ENCODE assay signal across 9 cellular contexts in the genomic region with DNA sequence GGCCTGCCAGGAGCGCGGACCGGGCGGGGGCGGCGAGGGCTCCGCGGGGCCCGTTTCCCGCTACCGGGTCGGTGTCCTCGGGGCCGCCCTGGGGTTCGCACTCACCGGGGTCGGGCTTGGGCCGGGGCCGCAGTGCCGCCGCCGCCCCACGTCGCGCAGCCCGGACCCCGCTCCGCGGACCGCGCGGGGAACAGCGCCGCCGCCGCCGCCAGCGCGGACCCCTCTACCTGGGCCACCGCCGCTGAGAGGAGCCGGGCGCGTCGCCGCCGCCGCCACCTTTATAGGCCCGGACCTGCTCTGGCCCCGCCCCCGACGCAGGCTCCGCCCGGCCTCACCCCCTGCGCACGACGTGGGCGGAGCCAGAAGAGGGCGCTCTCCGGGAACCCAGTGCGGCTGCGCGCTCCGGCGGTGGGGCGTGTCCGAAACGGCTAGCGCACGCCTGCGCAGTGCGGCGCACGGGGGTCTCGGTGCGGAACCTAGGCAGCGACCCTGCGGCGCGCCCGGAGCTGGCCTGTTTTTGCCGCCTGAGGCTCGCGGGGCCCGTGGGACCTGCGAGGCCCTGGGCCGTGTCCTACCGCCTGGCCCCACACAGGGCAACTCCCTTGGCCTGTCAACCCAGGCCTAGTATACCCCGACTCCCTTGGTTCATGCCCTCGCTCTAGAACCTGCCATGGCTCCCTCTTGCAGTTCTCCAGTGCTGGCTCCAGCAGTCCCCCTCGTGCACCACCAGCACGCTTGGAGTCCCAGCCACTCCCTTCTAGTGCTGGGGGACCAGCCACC. TPM values are rescaled to one million over a fixed set of nuclear protein-coding genes. Genes with fewer than 3 reads are reported as not detected.
DNase-seq lines count a peak whose midpoint lies in the region; ATAC-seq, FAIRE-seq and TF ChIP-seq lines count a peak whose summit lies in the region.
"Had no signal": no experiment of that assay in that cellular context is flagged by ENCODE, and none has a peak within 500 bp of the region (broad histone marks: within the 10 kb centered on the region; RNA-seq: fewer than 3 reads in every experiment).

A gene (minus strand): TSS at position 254 of the 780 bp plus-strand sequence. CDS start 393 bp downstream, outside the sequence.

- peak; percentile 95 to 98 for TF ChIP-seq POLR2A in HepG2 (IDR thresholded peaks at IDR 0.05; ENCODE audit: insufficient read depth in 1 of 2, low read depth in 2 of 2, low read length in 2 of 2)

- in situ Hi-C loops in HepG2 (cut with HindIII; ENCODE audit: extremely low pct_ligation_motif_present, low pct_unique_long_range_greater_than_20kb): no loop called here

- no TSS peak for BruUV-seq in HepG2 (replicated peaks; lab: Mats Ljungman, UMichigan)

- H3K27me3 ChIP-seq in HepG2 (ENCODE audit: control insufficient read depth in 1 of 2, insufficient read depth in 2 of 2, low read length in 2 of 2): no peaks in the 10 kb centered on the region

- WGBS in HepG2 (ENCODE audit: low lambda C conversion rate): 5% methylated on average over 4 of the region's 92 CpGs

- CTCF ChIA-PET in HepG2 (lab: Yijun Ruan, JAX; ENCODE audit: low intra/inter-chr PET ratio, low total read pairs): no interaction called here

- POLR2A ChIA-PET in HepG2 (lab: Yijun Ruan, JAX): interaction anchor here (0.6 to 2.5 kb wide), 15 partner anchors 8 to 291 kb away, joined by 3 to 40 read pairs (median 4); a partner anchor contains a TSS

- peaks cover 2 to 9% of the 10 kb centered on the region in 2 experiments; a peak in 3 of 5 replicates for H3K36me3 ChIP-seq in HepG2 (replicated peaks in 1 of 2; ENCODE audit: control insufficient read depth in 1 of 2, insufficient read depth in 2 of 2, low read length in 2 of 2)

- ATAC-seq in GM19025 (IDR thresholded peaks at IDR 0.05; ENCODE audit: low read depth, unreplicated experiment) (peak; percentile 51), HG03342 (IDR thresholded peaks at IDR 0.05; ENCODE audit: unreplicated experiment) (peak; percentile 56), HepG2 (peak; percentile 47)

- peaks cover 34% of the 10 kb centered on the region for H3K79me2 ChIP-seq in HepG2 (ENCODE audit: insufficient read depth, low read length)

- DNase-seq in AML-193 (lab: John Stamatoyannopoulos, UW): peak; percentile 63 to 74
- DNase-seq in NCI-H526 treated with DMSO at 0.1 percent for 48 hours (lab: John Stamatoyannopoulos, UW): peak; percentile 41
- peak; percentile 95 for DNase-seq in activated CD4-positive, alpha-beta T cell treated with anti-CD3 and anti-CD28 coated beads, Interleukin-2, amount 50 U/mL, for 1 hour
- peak; percentile 80 for DNase-seq in dedifferentiated amniotic fluid mesenchymal stem cell (ENCODE audit: extremely low spot score)
- DNase-seq in HepG2 (ENCODE audit: low spot score): peak; percentile 64
- DNase-seq in stimulated activated CD4-positive, alpha-beta T cell treated with anti-CD3 and anti-CD28 coated beads, Interleukin-4, amount 100 ng/mL, for 1 hour: peak; percentile 96

- H2AFZ ChIP-seq in HepG2 (ENCODE audit: low read length): no peak within 1 kb of the TSS

- intact Hi-C loops in HepG2 (cut with micrococcal nuclease; ENCODE audit: unreplicated experiment): no loop called here

- peak; percentile 39 for FAIRE-seq in HepG2 (lab: Jason Lieb, UNC)
- FAIRE-seq: colon had no signal

- TF ChIP-seq EP300 in HepG2 (IDR thresholded peaks at IDR 0.05; ENCODE audit: low read depth in 2 of 2, low read length in 2 of 2) (no peak), HepG2 (CRISPR knock-in tag; IDR thresholded peaks at IDR 0.05; ENCODE audit: borderline replicate concordance) (no peak)

- TF ChIP-seq CTCF in HepG2 (CRISPR knock-in tag; IDR thresholded peaks at IDR 0.05): peak; percentile 88

- H3K9ac ChIP-seq in HepG2 (ENCODE audit: insufficient read depth, low read depth, low read length): peak within 1 kb of the TSS; percentile 86

- peak within 1 kb of the TSS; percentile 63 for H3K27ac ChIP-seq in HepG2 (ENCODE audit: extremely low read length, insufficient read depth, low read length)

- peaks cover 39% of the 10 kb centered on the region for H4K20me1 ChIP-seq in HepG2 (ENCODE audit: insufficient read depth, low read length)

- peaks cover 79% of the 10 kb centered on the region for H3K4me1 ChIP-seq in HepG2 (ENCODE audit: insufficient read depth, low read length)

- H3K4me3 ChIP-seq in HepG2 (replicated peaks in 1 of 3; ENCODE audit: insufficient read depth in 1 of 3, low read depth in 2 of 3, low read length in 3 of 3): peak within 1 kb of the TSS; percentile 92 to 94 (median 93)

- H3K4me2 ChIP-seq in HepG2 (ENCODE audit: low read depth, low read length): peak within 1 kb of the TSS; percentile 96

- no peaks in the 10 kb centered on the region for H3K9me3 ChIP-seq in HepG2 (ENCODE audit: low read length)

- peak; percentile 71 for TF ChIP-seq RAD21 in HepG2 (CRISPR knock-in tag; IDR thresholded peaks at IDR 0.05)

TF ChIP-seq in HepG2, 621 proteins besides CTCF, POLR2A, EP300 and RAD21 (continues in another document):
- TF ChIP-seq ZBTB38 (CRISPR knock-in tag; IDR thresholded peaks at IDR 0.05) (0 out of 2 replicates have a peak, but pooled peaks have one; percentile 23), ZNF256 (CRISPR knock-in tag; conservative IDR thresholded peaks at IDR 0.05) (0 out of 2 replicates have a peak, but pooled peaks have one; percentile 25), ZNF563 (CRISPR knock-in tag; IDR thresholded peaks at IDR 0.05) (peak; percentile 80), RELA (CRISPR knock-in tag; IDR thresholded peaks at IDR 0.05) (no peak), ZNF891 (CRISPR knock-in tag; IDR thresholded peaks at IDR 0.05) (peak; percentile 84; the same call in 1 of the 2 replicates), U2AF1 (optimal IDR thresholded peaks at IDR 0.05; ENCODE audit: low read depth, low read length) (peak; percentile 63), KLF9 (CRISPR knock-in tag; IDR thresholded peaks at IDR 0.05; ENCODE audit: low read depth) (peak; percentile 50; the same call in 1 of the 2 replicates), ISL2 (CRISPR knock-in tag; IDR thresholded peaks at IDR 0.05) (no peak), ZNF34 (CRISPR knock-in tag; IDR thresholded peaks at IDR 0.05; ENCODE audit: borderline replicate concordance) (0 out of 2 replicates have a peak, but pooled peaks have one; percentile 28), MEF2D (CRISPR knock-in tag; IDR thresholded peaks at IDR 0.05) (0 out of 2 replicates have a peak, but pooled peaks have one; percentile 32), ZNF441 (CRISPR knock-in tag; IDR thresholded peaks at IDR 0.05; ENCODE audit: borderline replicate concordance) (peak; percentile 68), ZNF562 (CRISPR knock-in tag; IDR thresholded peaks at IDR 0.05; ENCODE audit: borderline replicate concordance) (no peak), ZNF878 (CRISPR knock-in tag; IDR thresholded peaks at IDR 0.05) (no peak), ZFP82 (CRISPR knock-in tag; IDR thresholded peaks at IDR 0.05; ENCODE audit: borderline replicate concordance) (peak; percentile 86)
- TF ChIP-seq, protein P1, sequence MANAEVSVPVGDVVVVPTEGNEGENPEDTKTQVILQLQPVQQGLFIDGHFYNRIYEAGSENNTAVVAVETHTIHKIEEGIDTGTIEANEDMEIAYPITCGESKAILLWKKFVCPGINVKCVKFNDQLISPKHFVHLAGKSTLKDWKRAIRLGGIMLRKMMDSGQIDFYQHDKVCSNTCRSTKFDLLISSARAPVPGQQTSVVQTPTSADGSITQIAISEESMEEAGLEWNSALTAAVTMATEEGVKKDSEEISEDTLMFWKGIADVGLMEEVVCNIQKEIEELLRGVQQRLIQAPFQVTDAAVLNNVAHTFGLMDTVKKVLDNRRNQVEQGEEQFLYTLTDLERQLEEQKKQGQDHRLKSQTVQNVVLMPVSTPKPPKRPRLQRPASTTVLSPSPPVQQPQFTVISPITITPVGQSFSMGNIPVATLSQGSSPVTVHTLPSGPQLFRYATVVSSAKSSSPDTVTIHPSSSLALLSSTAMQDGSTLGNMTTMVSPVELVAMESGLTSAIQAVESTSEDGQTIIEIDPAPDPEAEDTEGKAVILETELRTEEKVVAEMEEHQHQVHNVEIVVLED (CRISPR knock-in tag; IDR thresholded peaks at IDR 0.05; ENCODE audit: borderline replicate concordance): peak; percentile 84
- TF ChIP-seq, protein P2, sequence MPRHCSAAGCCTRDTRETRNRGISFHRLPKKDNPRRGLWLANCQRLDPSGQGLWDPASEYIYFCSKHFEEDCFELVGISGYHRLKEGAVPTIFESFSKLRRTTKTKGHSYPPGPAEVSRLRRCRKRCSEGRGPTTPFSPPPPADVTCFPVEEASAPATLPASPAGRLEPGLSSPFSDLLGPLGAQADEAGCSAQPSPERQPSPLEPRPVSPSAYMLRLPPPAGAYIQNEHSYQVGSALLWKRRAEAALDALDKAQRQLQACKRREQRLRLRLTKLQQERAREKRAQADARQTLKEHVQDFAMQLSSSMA (CRISPR knock-in tag; IDR thresholded peaks at IDR 0.05): 0 out of 2 replicates have a peak, but pooled peaks have one; percentile 44

RNA-seq across cellular contexts. Expression of the gene that starts here (rescaled TPM):
- 35.5 and 44.9 TPM in 2 replicates for total RNA-seq in HepG2 (2016; rRNA removed; fragmentation: Illumina TruSeq; extraction: Trizol)
- 52.3 and 57.0 TPM in 2 replicates for total RNA-seq in HepG2 (2016; cell fraction: cytosol; rRNA removed; fragmentation: Illumina TruSeq; extraction: Trizol; ENCODE audit: low read depth)
- 30.7 and 45.2 TPM in 2 replicates for total RNA-seq in HepG2 (2016; cell fraction: insoluble cytoplasmic fraction; rRNA removed; fragmentation: Illumina TruSeq; extraction: Trizol)
- 90.7 and 98.8 TPM in 2 replicates for total RNA-seq in HepG2 (2016; cell fraction: membrane; rRNA removed; fragmentation: Illumina TruSeq; extraction: Trizol)
- total RNA-seq in HepG2 (2016; cell fraction: nucleus; rRNA removed; fragmentation: Illumina TruSeq; extraction: Trizol): 29.7 and 31.4 TPM in 2 replicates
- 112 and 129 TPM in 2 replicates for polyA plus RNA-seq in HepG2 (2011; rRNA removed)
- 75.6 and 125 TPM in 2 replicates for polyA plus RNA-seq in HepG2 (2011; cell fraction: cytosol; rRNA removed)
- polyA plus RNA-seq in HepG2 (2011; cell fraction: nucleus; rRNA removed): 253 and 307 TPM in 2 replicates
- polyA plus RNA-seq in HepG2 (2012): 68.1 and 73.6 TPM in 2 replicates
- polyA plus RNA-seq in HepG2 (2016; cell fraction: cytosol; fragmentation: Illumina TruSeq; extraction: Trizol; ENCODE audit: low read depth): 65.6 and 66.5 TPM in 2 replicates
- 34.0 and 45.2 TPM in 2 replicates for polyA plus RNA-seq in HepG2 (2016; cell fraction: insoluble cytoplasmic fraction; fragmentation: Illumina TruSeq; extraction: Trizol; ENCODE audit: low read depth)
- 77.4 and 85.7 TPM in 2 replicates for polyA plus RNA-seq in HepG2 (2016; cell fraction: membrane; fragmentation: Illumina TruSeq; extraction: Trizol; ENCODE audit: low read depth)
- 73.2 and 74.3 TPM in 2 replicates for polyA plus RNA-seq in HepG2 (2016; cell fraction: nucleus; fragmentation: Illumina TruSeq; extraction: Trizol; ENCODE audit: insufficient read depth, low read depth)
- polyA minus RNA-seq in HepG2 (2011; rRNA and poly(A)+ RNA removed; ENCODE audit: low replicate concordance): 79.7 and 204 TPM in 2 replicates
- 99.9 and 101 TPM in 2 replicates for polyA minus RNA-seq in HepG2 (2011; cell fraction: cytosol; rRNA and poly(A)+ RNA removed)
- polyA minus RNA-seq in HepG2 (2011; cell fraction: nucleus; rRNA and poly(A)+ RNA removed): 40.2 and 51.7 TPM in 2 replicates

Comparison
In these comparisons a context has a peak if more than half of its experiments do, and no peak if none do; other contexts are left out.
1. Peak in every context shown above with its lines: DNase-seq, ATAC-seq, H3K4me3 ChIP-seq and H3K27ac ChIP-seq.
2. DNase-seq: peak in every context shown above with its lines; median percentile 96 in stimulated activated CD4-positive, alpha-beta T cell treated with anti-CD3 and anti-CD28 coated beads, Interleukin-4, amount 100 ng/mL, for 1 hour; 95 in activated CD4-positive, alpha-beta T cell treated with anti-CD3 and anti-CD28 coated beads, Interleukin-2, amount 50 U/mL, for 1 hour; 80 in dedifferentiated amniotic fluid mesenchymal stem cell; 68 in AML-193; 64 in HepG2; 41 in NCI-H526 treated with DMSO at 0.1 percent for 48 hours.